In the genomic region with DNA sequence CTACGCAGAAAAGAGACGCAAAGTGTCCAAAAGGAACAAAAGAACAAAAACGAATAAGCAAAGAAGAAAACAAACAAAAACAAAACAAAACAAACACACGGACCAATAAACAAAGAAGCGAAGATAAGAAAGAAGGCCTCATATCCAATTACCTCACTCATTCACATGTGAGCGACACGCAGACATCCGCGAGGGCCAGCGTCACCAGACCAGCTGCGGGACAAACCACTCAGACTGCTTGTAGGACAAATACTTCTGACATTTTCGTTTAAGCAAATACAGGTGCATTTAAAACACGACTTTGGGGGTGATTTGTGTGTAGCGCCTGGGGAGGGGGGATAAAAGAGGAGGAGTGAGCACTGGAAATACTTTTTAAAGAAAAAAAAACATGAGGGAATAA, we compare ENCODE assay signal across 20 cellular contexts. TPM values are rescaled to one million over a fixed set of nuclear protein-coding genes. Genes with fewer than 3 reads are reported as not detected.
DNase-seq lines count a peak whose midpoint lies in the region; ATAC-seq and TF ChIP-seq lines count a peak whose summit lies in the region.
"Had no signal": no experiment of that assay in that cellular context is flagged by ENCODE, and none has a peak within 500 bp of the region (broad histone marks: within the 10 kb centered on the region; RNA-seq: fewer than 3 reads in every experiment).

No MANE protein-coding gene starts in this region.

- H3K27ac ChIP-seq in A673 (ENCODE audit: low read depth, low read length, poor library complexity, severe bottlenecking): no peak overlapping the region
- H3K27ac ChIP-seq: BLaER1 treated with 17β-estradiol and CSF1 and Interleukin-3, amounts not matched to agents 10 nM and 100 nM; GM23248 had no signal

- peak; percentile 12 for DNase-seq in NCI-H345 (lab: John Stamatoyannopoulos, UW)
- no peak for DNase-seq in NCI-H345 treated with DMSO at 0.1 percent for 48 hours (lab: John Stamatoyannopoulos, UW; ENCODE audit: unreplicated experiment)
- DNase-seq in A673 (ENCODE audit: low spot score): no peak
- DNase-seq in DMS53 treated with DMSO at 0.1 percent for 48 hours (lab: John Stamatoyannopoulos, UW; ENCODE audit: unreplicated experiment): peak; percentile 61
- DNase-seq in left kidney (ENCODE audit: low read depth, low spot score): peak; percentile 50
- DNase-seq in activated CD4-positive, alpha-beta T cell treated with anti-CD3 and anti-CD28 coated beads, Interleukin-2, amount 50 U/mL, for 48 hours: no peak
- DNase-seq: 8988T; Caco-2; CD4-positive, CD25-positive, alpha-beta regulatory T cell; CD8-positive, alpha-beta memory T cell; DMS79 treated with DMSO at 0.1 percent for 48 hours; GF-D8; GM23248; HCEC 1CT; HFFc6; IMR-90 had no signal

- no peak for TF ChIP-seq CTCF in A673 (conservative IDR thresholded peaks at IDR 0.05; ENCODE audit: low read depth, low read length)

- no peak for ATAC-seq in HG03571 (IDR thresholded peaks at IDR 0.05; ENCODE audit: unreplicated experiment)
- no peak for ATAC-seq in GM18858 (IDR thresholded peaks at IDR 0.05; ENCODE audit: unreplicated experiment)
- ATAC-seq: K562 had no signal

- intact Hi-C loops in A673 (cut with micrococcal nuclease; ENCODE audit: unreplicated experiment): no loop called here

- no peaks in the 10 kb centered on the region for H3K36me3 ChIP-seq in A673 (ENCODE audit: insufficient read depth, low read length, poor library complexity, severe bottlenecking)

- no peaks in the 10 kb centered on the region for H3K4me1 ChIP-seq in A673 (ENCODE audit: insufficient read depth, low read length, poor library complexity, severe bottlenecking)
- H3K4me1 ChIP-seq: BLaER1 treated with 17β-estradiol and CSF1 and Interleukin-3, amounts not matched to agents 10 nM and 100 nM; Caco-2 had no signal

- no peaks in the 10 kb centered on the region for H3K9me3 ChIP-seq in A673 (ENCODE audit: low read depth, low read length, poor library complexity, severe bottlenecking)
- H3K9me3 ChIP-seq: BLaER1 treated with 17β-estradiol and CSF1 and Interleukin-3, amounts not matched to agents 10 nM and 100 nM; Caco-2 had no signal

- no peak overlapping the region for H3K4me3 ChIP-seq in A673 (ENCODE audit: low read depth, low read length, poor library complexity, severe bottlenecking)
- H3K4me3 ChIP-seq: BLaER1 treated with 17β-estradiol and CSF1 and Interleukin-3, amounts not matched to agents 10 nM and 100 nM; GM23248; K562 had no signal

- CTCF ChIA-PET in A673 (lab: Charles Lee): no interaction called here

- POLR2A ChIA-PET in A673 (lab: Charles Lee; ENCODE audit: low non-redundant PET): no interaction called here

- no peaks in the 10 kb centered on the region for H3K27me3 ChIP-seq in A673 (replicated peaks; ENCODE audit: insufficient read depth, low read depth, low read length, poor library complexity)
- H3K27me3 ChIP-seq: BLaER1 treated with 17β-estradiol and CSF1 and Interleukin-3, amounts not matched to agents 10 nM and 100 nM had no signal

- TSS peak; percentile 69 for BruUV-seq in A673 (replicated peaks; lab: Mats Ljungman, UMichigan)

RNA-seq across cellular contexts. Expression of a gene that starts 28.3 kb away (rescaled TPM):
- total RNA-seq in A673 (2021): 8.2 and 8.8 TPM in 2 replicates

Comparison
In these comparisons a context has a peak if more than half of its experiments do, and no peak if none do; other contexts are left out.
1. DNase-seq: peak in NCI-H345 (single experiment), DMS53 treated with DMSO at 0.1 percent for 48 hours (single experiment) and left kidney (single experiment); none in NCI-H345 treated with DMSO at 0.1 percent for 48 hours (single experiment), A673 (single experiment) and activated CD4-positive, alpha-beta T cell treated with anti-CD3 and anti-CD28 coated beads, Interleukin-2, amount 50 U/mL, for 48 hours (0 of 2).